25 cellular contexts compared by ENCODE assay signal in the genomic region with DNA sequence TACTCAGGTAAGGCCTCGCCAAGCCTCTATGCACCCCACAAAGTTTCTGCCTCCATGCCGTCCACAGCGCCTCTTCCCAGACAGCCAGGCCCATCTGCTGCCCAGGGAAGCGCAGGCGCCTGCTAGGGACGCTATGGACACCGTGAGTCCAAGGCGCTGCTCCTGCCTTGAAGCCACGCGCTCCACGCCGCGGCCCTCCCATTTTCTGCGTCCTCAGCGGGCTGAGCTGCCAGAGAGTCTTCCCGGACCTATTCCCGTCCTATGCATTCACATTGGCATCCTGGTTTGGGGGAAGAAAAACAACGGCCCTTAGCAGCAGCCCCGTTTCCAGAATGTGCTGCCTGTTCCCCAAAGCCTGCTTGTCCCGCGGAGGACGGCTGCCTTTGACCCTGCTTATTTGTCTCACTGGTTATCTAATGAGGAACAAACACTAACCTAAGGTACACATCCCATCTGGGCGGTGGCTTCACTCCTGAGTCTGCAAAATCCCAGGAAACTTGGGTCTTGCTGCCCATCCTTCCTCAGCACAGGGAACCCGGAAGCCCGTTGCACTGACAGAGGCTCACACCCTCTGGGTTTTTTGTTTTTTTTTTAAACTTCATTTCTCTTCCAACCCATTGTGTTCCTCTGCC.
"Had no signal": no experiment of that assay in that cellular context is flagged by ENCODE, and none has a peak within 500 bp of the region (broad histone marks: within the 10 kb centered on the region; RNA-seq: fewer than 3 reads in every experiment).

No MANE protein-coding gene starts in this region.

- H3K9me3 ChIP-seq: neutrophil, spleen, testis, tibial nerve, upper lobe of right lung, vagina had no signal

- H2AFZ ChIP-seq: hepatocyte had no signal

- H3K4me1 Mint-ChIP-seq: naive thymus-derived CD4-positive, alpha-beta T cell; stimulated activated memory B cell treated with anti-CD40 and anti-IgM and Interleukin-4, amounts not matched to agents 10 μg/mL and 1 μg/mL and 100 μg/mL, for 72 hours; stimulated activated naive CD8-positive, alpha-beta T cell treated with anti-CD3 and anti-CD28 coated beads, Interleukin-15, amount 100 ng/mL, for 72 hours had no signal

- FAIRE-seq: colon, endothelial cell of umbilical vein had no signal

- ATAC-seq: foreskin keratinocyte; left ventricle myocardium superior; naive thymus-derived CD4-positive, alpha-beta T cell; sciatic nerve; stimulated activated memory B cell treated with anti-CD40 and anti-IgM and Interleukin-4, amounts not matched to agents 10 μg/mL and 1 μg/mL and 100 μg/mL, for 72 hours; stimulated activated naive CD8-positive, alpha-beta T cell treated with anti-CD3 and anti-CD28 coated beads, Interleukin-15, amount 100 ng/mL, for 72 hours; upper lobe of right lung had no signal

- H3K79me2 ChIP-seq: hepatocyte had no signal

- DNase-seq: erythroblast; foreskin keratinocyte; head of caudate nucleus; kidney glomerular epithelial cell; left ventricle myocardium superior; mesendoderm; naive thymus-derived CD4-positive, alpha-beta T cell; nephron progenitor cell; spleen; stimulated activated CD4-positive, alpha-beta T cell treated with anti-CD3 and anti-CD28 coated beads, Interleukin-15, amount 100 ng/mL, for 24 hours; stimulated activated CD4-positive, alpha-beta T cell treated with anti-CD3 and anti-CD28 coated beads, Interleukin-1b, Interleukin-23, amount 100 ng/mL, for 48 hours; stimulated activated CD4-positive, alpha-beta T cell treated with anti-CD3 and anti-CD28 coated beads, Interleukin-4, amount 100 ng/mL, for 24 hours; stimulated activated naive CD8-positive, alpha-beta T cell treated with anti-CD3 and anti-CD28 coated beads, Interleukin-15, amount 100 ng/mL, for 72 hours; testis; upper lobe of right lung had no signal

- H3K27me3 ChIP-seq: foreskin keratinocyte, hepatocyte, neutrophil, spleen, testis, tibial nerve, upper lobe of right lung, vagina had no signal

- H3K4me1 ChIP-seq: foreskin keratinocyte, tibial nerve, upper lobe of right lung, vagina had no signal

- H3K4me3 Mint-ChIP-seq: dendritic cell treated with granulocyte-macrophage colony-stimulating factor and Interleukin-4, amounts not matched to agents 40 ng/mL and 50 ng/mL, for 4 days; naive thymus-derived CD4-positive, alpha-beta T cell; nephron progenitor cell; stimulated activated memory B cell treated with anti-CD40 and anti-IgM and Interleukin-4, amounts not matched to agents 10 μg/mL and 1 μg/mL and 100 μg/mL, for 72 hours; stimulated activated naive CD8-positive, alpha-beta T cell treated with anti-CD3 and anti-CD28 coated beads, Interleukin-15, amount 100 ng/mL, for 72 hours had no signal

- H3K27ac ChIP-seq: foreskin keratinocyte, hepatocyte, neutrophil, testis, tibial nerve, upper lobe of right lung, vagina had no signal

- H3K27me3 Mint-ChIP-seq: dendritic cell treated with granulocyte-macrophage colony-stimulating factor and Interleukin-4, amounts not matched to agents 40 ng/mL and 50 ng/mL, for 4 days; naive thymus-derived CD4-positive, alpha-beta T cell; stimulated activated memory B cell treated with anti-CD40 and anti-IgM and Interleukin-4, amounts not matched to agents 10 μg/mL and 1 μg/mL and 100 μg/mL, for 72 hours; stimulated activated naive CD8-positive, alpha-beta T cell treated with anti-CD3 and anti-CD28 coated beads, Interleukin-15, amount 100 ng/mL, for 72 hours had no signal

- H3K4me2 ChIP-seq: hepatocyte had no signal

- H3K27ac Mint-ChIP-seq: dendritic cell treated with granulocyte-macrophage colony-stimulating factor and Interleukin-4, amounts not matched to agents 40 ng/mL and 50 ng/mL, for 4 days; naive thymus-derived CD4-positive, alpha-beta T cell; nephron progenitor cell; stimulated activated memory B cell treated with anti-CD40 and anti-IgM and Interleukin-4, amounts not matched to agents 10 μg/mL and 1 μg/mL and 100 μg/mL, for 72 hours had no signal

- H3K9me3 Mint-ChIP-seq: dendritic cell treated with granulocyte-macrophage colony-stimulating factor and Interleukin-4, amounts not matched to agents 40 ng/mL and 50 ng/mL, for 4 days; nephron progenitor cell; stimulated activated memory B cell treated with anti-CD40 and anti-IgM and Interleukin-4, amounts not matched to agents 10 μg/mL and 1 μg/mL and 100 μg/mL, for 72 hours; stimulated activated naive CD8-positive, alpha-beta T cell treated with anti-CD3 and anti-CD28 coated beads, Interleukin-15, amount 100 ng/mL, for 72 hours had no signal

- H3K4me3 ChIP-seq: hepatocyte, lung, spleen, testis, tibial nerve, upper lobe of right lung, vagina had no signal
